ENCODE assay signal across 2 cellular contexts in genomic region chr5:43027054-43027785, GRCh38.
TF ChIP-seq lines count a peak whose summit lies in the region.

No MANE protein-coding gene starts in this region.

TF ChIP-seq in HepG2, 621 proteins besides CTCF, POLR2A, EP300 and RAD21 (continues in another document):
- peak; percentile 49; the same call in 1 of the 2 replicates for TF ChIP-seq SOX5 (CRISPR knock-in tag; IDR thresholded peaks at IDR 0.05; ENCODE audit: borderline replicate concordance)
- peak; percentile 19; the same call in 1 of the 2 replicates for TF ChIP-seq SAP130 (CRISPR knock-in tag; IDR thresholded peaks at IDR 0.05; ENCODE audit: low read depth)
- 0 out of 2 replicates have a peak, but pooled peaks have one; percentile 18 for TF ChIP-seq FOXO1 (CRISPR knock-in tag; IDR thresholded peaks at IDR 0.05)
- peak; percentile 55 for TF ChIP-seq ARID5B (CRISPR knock-in tag; IDR thresholded peaks at IDR 0.05)
- no peak for TF ChIP-seq ZSCAN21 (CRISPR knock-in tag; IDR thresholded peaks at IDR 0.05; ENCODE audit: borderline replicate concordance)
- no peak for TF ChIP-seq CREM (IDR thresholded peaks at IDR 0.05)
- TF ChIP-seq CREM (CRISPR knock-in tag; IDR thresholded peaks at IDR 0.05), result no peak
- TF ChIP-seq MED1 (CRISPR knock-in tag; IDR thresholded peaks at IDR 0.05), result 0 out of 2 replicates have a peak, but pooled peaks have one; percentile 56
- TF ChIP-seq ZMYM3 (CRISPR knock-in tag; IDR thresholded peaks at IDR 0.05), result peak; percentile 75; the same call in 1 of the 2 replicates
- no peak for TF ChIP-seq TP53 (CRISPR knock-in tag; conservative IDR thresholded peaks at IDR 0.05)
- TF ChIP-seq CEBPG (CRISPR knock-in tag; IDR thresholded peaks at IDR 0.05), result peak; percentile 51
- TF ChIP-seq AKAP8 (CRISPR knock-in tag; IDR thresholded peaks at IDR 0.05), result no peak
- peak; percentile 96 for TF ChIP-seq ZNF770 (CRISPR knock-in tag; IDR thresholded peaks at IDR 0.05)
- TF ChIP-seq RARA (CRISPR knock-in tag; IDR thresholded peaks at IDR 0.05), result peak; percentile 67
- TF ChIP-seq ARNT (IDR thresholded peaks at IDR 0.05), result no peak
- 0 out of 2 replicates have a peak, but pooled peaks have one; percentile 19 for TF ChIP-seq ZNF614 (CRISPR knock-in tag; IDR thresholded peaks at IDR 0.05; ENCODE audit: borderline replicate concordance)
- TF ChIP-seq CREBL2 (CRISPR knock-in tag; IDR thresholded peaks at IDR 0.05; ENCODE audit: borderline replicate concordance), result no peak
- peak; percentile 87 for TF ChIP-seq ZNF362 (CRISPR knock-in tag; IDR thresholded peaks at IDR 0.05; ENCODE audit: borderline replicate concordance)
- no peak for TF ChIP-seq SOX6 (IDR thresholded peaks at IDR 0.05)
- peak; percentile 19; the same call in 1 of the 2 replicates for TF ChIP-seq SOX6 (CRISPR knock-in tag; IDR thresholded peaks at IDR 0.05)
- no peak for TF ChIP-seq SOX13 (IDR thresholded peaks at IDR 0.05)
- peak in 1 of 2 experiments; percentile 37; a peak in 1 of 4 replicates for TF ChIP-seq SOX13 (CRISPR knock-in tag; conservative IDR thresholded peaks at IDR 0.05 in 1 of 2, IDR thresholded peaks at IDR 0.05 in 1 of 2)
- TF ChIP-seq ZNF121 (CRISPR knock-in tag; IDR thresholded peaks at IDR 0.05), result peak; percentile 50
- no peak for TF ChIP-seq CBX2 (IDR thresholded peaks at IDR 0.05; ENCODE audit: low read depth, low read length)
- no peak for TF ChIP-seq CBX2 (CRISPR knock-in tag; IDR thresholded peaks at IDR 0.05; ENCODE audit: low read depth)
- TF ChIP-seq FOXA3 (CRISPR knock-in tag; IDR thresholded peaks at IDR 0.05), result 0 out of 2 replicates have a peak, but pooled peaks have one; percentile 6
- no peak for TF ChIP-seq FOXA1 (IDR thresholded peaks at IDR 0.05)
- TF ChIP-seq FOXA1 (CRISPR knock-in tag; IDR thresholded peaks at IDR 0.05), result no peak
- TF ChIP-seq CEBPB (IDR thresholded peaks at IDR 0.05; ENCODE audit: borderline replicate concordance, low read depth, low read length), result peak; percentile 25; the same call in 1 of the 2 replicates
- TF ChIP-seq GATAD2A (CRISPR knock-in tag; IDR thresholded peaks at IDR 0.05), result 0 out of 2 replicates have a peak, but pooled peaks have one; percentile 28
- TF ChIP-seq MIXL1 (CRISPR knock-in tag; IDR thresholded peaks at IDR 0.05), result peak; percentile 80
- peak; percentile 66 for TF ChIP-seq HNF4A (CRISPR knock-in tag; IDR thresholded peaks at IDR 0.05)

TF ChIP-seq in K562, 482 proteins besides CTCF, POLR2A, EP300 and RAD21:
- 0 out of 2 replicates have a peak, but pooled peaks have one; percentile 37 for TF ChIP-seq ZNF121 (CRISPR knock-in tag; conservative IDR thresholded peaks at IDR 0.05)
- no peak for TF ChIP-seq ZNF347 (CRISPR knock-in tag; IDR thresholded peaks at IDR 0.05; ENCODE audit: low read depth)
- no peak for TF ChIP-seq EHMT2 (IDR thresholded peaks at IDR 0.05)
- no peak for TF ChIP-seq CBX3 (IDR thresholded peaks at IDR 0.05; ENCODE audit: borderline replicate concordance in 1 of 2, low read length in 2 of 2)
- no peak for TF ChIP-seq HES1 (IDR thresholded peaks at IDR 0.05; ENCODE audit: low read depth)
